In the genomic region with DNA sequence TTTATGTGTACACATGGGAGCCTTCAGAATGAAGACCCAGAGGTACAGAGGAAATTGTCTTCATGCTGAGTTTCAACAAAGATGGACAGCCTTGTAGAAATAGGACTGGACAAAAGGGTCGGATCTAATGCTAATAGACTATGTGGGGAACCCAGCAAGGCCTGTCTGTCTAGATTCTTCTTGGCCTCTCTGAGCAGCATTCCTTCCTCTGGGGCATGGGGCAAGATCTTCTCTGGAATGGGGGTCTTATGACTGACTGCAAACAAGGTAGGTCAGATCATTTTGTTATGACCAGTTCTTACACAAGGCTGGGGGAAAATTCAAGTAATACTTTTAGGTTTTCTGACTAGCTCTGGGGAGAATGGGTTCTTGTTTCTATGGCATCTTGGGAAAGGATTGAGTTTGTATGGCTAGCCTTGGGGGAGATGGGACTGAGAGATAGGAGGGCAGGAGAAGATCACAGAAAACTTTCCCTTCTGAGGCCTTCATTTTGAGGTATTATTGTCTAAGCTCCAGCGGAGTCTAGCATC, we compare ENCODE assay signal across 9 cellular contexts. TPM values are rescaled to one million over a fixed set of nuclear protein-coding genes. Genes with fewer than 3 reads are reported as not detected.
"Had no signal": no experiment of that assay in that cellular context is flagged by ENCODE, and none has a peak within 500 bp of the region (broad histone marks: within the 10 kb centered on the region; RNA-seq: fewer than 3 reads in every experiment).

No MANE protein-coding gene starts in this region.

- DNase-seq: GM23248, GOT3, H7, HFFc6, IMR-90, KG1 had no signal

- H3K9ac ChIP-seq: GM23248 had no signal

- H3K9me3 ChIP-seq: HAP-1 had no signal

- H3K4me3 ChIP-seq: GM23248, HAP-1, K562 had no signal

- H3K27ac ChIP-seq: GM23248 had no signal

- H2AFZ ChIP-seq: GM23248 had no signal

- ATAC-seq: HCT116, K562 had no signal

- H3K4me1 ChIP-seq: HAP-1 had no signal

- H3K36me3 ChIP-seq: HAP-1 had no signal

RNA-seq across cellular contexts. Expression of a gene that starts 14.3 kb away (rescaled TPM):
- polyA plus RNA-seq: GM23248, IMR-90, K562 had no signal

RNA-seq across cellular contexts. Expression of a gene that starts 27.1 kb away (rescaled TPM):
- polyA plus RNA-seq: GM23248 had no signal
